In genomic region chr4:8220661-8221446, GRCh38 we compare ENCODE assay signal across 19 cellular contexts. TPM values are rescaled to one million over a fixed set of nuclear protein-coding genes. Genes with fewer than 3 reads are reported as not detected.
DNase-seq lines count a peak whose midpoint lies in the region; ATAC-seq and TF ChIP-seq lines count a peak whose summit lies in the region.
"Had no signal": no experiment of that assay in that cellular context is flagged by ENCODE, and none has a peak within 500 bp of the region (broad histone marks: within the 10 kb centered on the region; RNA-seq: fewer than 3 reads in every experiment).

No MANE protein-coding gene starts in this region.

- POLR2A ChIA-PET in activated B cell treated with CpG ODN at 0.5 μM for 24 hours (lab: Charles Lee), result interaction anchor here (0.7 to 3.4 kb wide), 3 partner anchors 12 to 25 kb away, joined by 3 to 13 read pairs (median 4); no protein-coding TSS in a partner anchor

- intact Hi-C loops in activated B cell treated with CpG ODN at 0.5 μM for 24 hours (cut with micrococcal nuclease) (no loop called here), posterior cingulate gyrus (cut with DNase I) (no loop called here)

- peak overlapping the region; percentile 41 for H3K27ac Mint-ChIP-seq in activated B cell treated with CpG ODN at 0.5 μM for 24 hours

- no peaks in the 10 kb centered on the region for H3K9me3 ChIP-seq in suprapubic skin
- H3K9me3 ChIP-seq: tibial artery had no signal

- H3K27ac ChIP-seq in suprapubic skin, result peak overlapping the region; percentile 55
- H3K27ac ChIP-seq: tibial artery had no signal

- DNase-seq in SIG-M5 treated with dmso at 0.1 percent for 504 hours (lab: John Stamatoyannopoulos, UW; ENCODE audit: unreplicated experiment), result peak; percentile 44
- DNase-seq in SIG-M5 (lab: John Stamatoyannopoulos, UW), result no peak
- DNase-seq in activated B cell treated with CpG ODN at 0.5 μM for 24 hours, result no peak
- peak; percentile 60 for DNase-seq in iris pigment epithelial cell (ENCODE audit: low read depth)
- DNase-seq in suprapubic skin (ENCODE audit: low spot score in 2 of 2), result no peak
- DNase-seq in NCI-H146 treated with DMSO at 0.1 percent for 48 hours (lab: John Stamatoyannopoulos, UW; ENCODE audit: unreplicated experiment), result no peak
- DNase-seq in AG08396 (ENCODE audit: low spot score), result no peak
- no peak for DNase-seq in posterior cingulate gyrus
- DNase-seq: 8988T; activated CD4-positive, CD25-positive, alpha-beta regulatory T cell treated with anti-CD3 and anti-CD28 coated beads, Interleukin-2, amount 50 U/mL, for 72 hours; activated CD8-positive, alpha-beta memory T cell treated with anti-CD3 and anti-CD28 coated beads, Interleukin-2, amount 50 U/mL, for 48 hours; activated naive CD4-positive, alpha-beta T cell treated with anti-CD3 and anti-CD28 coated beads, Interleukin-2, amount 10 ng/mL, durations not matched to agents 7 days and 5 days; H7; MM.1S; NCI-H748 treated with DMSO at 0.1 percent for 48 hours; retina; tibial artery had no signal

- no peak for ATAC-seq in activated B cell treated with CpG ODN at 0.5 μM for 24 hours (ENCODE audit: low read depth)

- peaks cover 94% of the 10 kb centered on the region for H3K36me3 Mint-ChIP-seq in activated B cell treated with CpG ODN at 0.5 μM for 24 hours (ENCODE audit: low read depth)
- H3K36me3 Mint-ChIP-seq: brain had no signal

- TF ChIP-seq CTCF in activated B cell treated with CpG ODN at 0.5 μM for 24 hours (IDR thresholded peaks at IDR 0.05) (no peak), suprapubic skin (IDR thresholded peaks at IDR 0.05) (no peak)

- no peak overlapping the region for H3K4me3 Mint-ChIP-seq in activated B cell treated with CpG ODN at 0.5 μM for 24 hours
- H3K4me3 Mint-ChIP-seq: activated naive CD4-positive, alpha-beta T cell treated with anti-CD3 and anti-CD28 coated beads, Interleukin-2, amount 10 ng/mL, durations not matched to agents 7 days and 5 days; brain; nephron had no signal

- H3K27me3 Mint-ChIP-seq in activated B cell treated with CpG ODN at 0.5 μM for 24 hours, result no peaks in the 10 kb centered on the region
- H3K27me3 Mint-ChIP-seq: activated naive CD4-positive, alpha-beta T cell treated with anti-CD3 and anti-CD28 coated beads, Interleukin-2, amount 10 ng/mL, durations not matched to agents 7 days and 5 days; brain had no signal

- peaks cover 20% of the 10 kb centered on the region for H3K4me1 Mint-ChIP-seq in activated B cell treated with CpG ODN at 0.5 μM for 24 hours

- 86% methylated on average over 5 of the region's 7 CpGs for WGBS in suprapubic skin

- no peak for TF ChIP-seq POLR2A in suprapubic skin (IDR thresholded peaks at IDR 0.05)

- TF ChIP-seq EP300 in suprapubic skin (IDR thresholded peaks at IDR 0.05), result no peak

- H3K4me1 ChIP-seq in suprapubic skin, result peaks cover 14% of the 10 kb centered on the region
- H3K4me1 ChIP-seq: tibial artery had no signal

- no peak overlapping the region for H3K4me3 ChIP-seq in suprapubic skin
- H3K4me3 ChIP-seq: tibial artery had no signal

- CTCF ChIA-PET in activated B cell treated with CpG ODN at 0.5 μM for 24 hours (lab: Charles Lee), result no interaction called here

- H3K36me3 ChIP-seq in suprapubic skin, result peaks cover 31% of the 10 kb centered on the region

- no peaks in the 10 kb centered on the region for H3K27me3 ChIP-seq in suprapubic skin

- H3K9me3 Mint-ChIP-seq in activated B cell treated with CpG ODN at 0.5 μM for 24 hours, result no peaks in the 10 kb centered on the region
- H3K9me3 Mint-ChIP-seq: activated naive CD4-positive, alpha-beta T cell treated with anti-CD3 and anti-CD28 coated beads, Interleukin-2, amount 10 ng/mL, durations not matched to agents 7 days and 5 days; nephron had no signal

RNA-seq across cellular contexts. Expression of gene SH3TC1, which starts 21.8 kb away (rescaled TPM):
- total RNA-seq in activated B cell treated with CpG ODN at 0.5 μM for 24 hours, result 104 and 135 TPM in 2 replicates
- total RNA-seq in suprapubic skin, result 10 to 100 TPM in 2 of 4 donors, 1 to 10 TPM in 2; 6.3 to 15.1 (median 9.9) TPM

RNA-seq across cellular contexts. Expression of gene HTRA3, which starts 48.7 kb away (rescaled TPM):
- not detected in 2 replicates for total RNA-seq in activated B cell treated with CpG ODN at 0.5 μM for 24 hours
- total RNA-seq in suprapubic skin, result 10 to 100 TPM in 2 of 4 donors, 1 to 10 TPM in 2; 3.3 to 22.5 (median 10.3) TPM

Comparison
In these comparisons a context has a peak if more than half of its experiments do, and no peak if none do; other contexts are left out.
1. DNase-seq: peak in SIG-M5 treated with dmso at 0.1 percent for 504 hours (single experiment) and iris pigment epithelial cell (single experiment); none in SIG-M5 (single experiment), activated B cell treated with CpG ODN at 0.5 μM for 24 hours (single experiment), suprapubic skin (0 of 2), NCI-H146 treated with DMSO at 0.1 percent for 48 hours (single experiment), AG08396 (single experiment) and posterior cingulate gyrus (0 of 10).